ENCODE assay signal across 12 cellular contexts in genomic region chr6:125931733-125932450, GRCh38. TPM values are rescaled to one million over a fixed set of nuclear protein-coding genes. Genes with fewer than 3 reads are reported as not detected.
DNase-seq lines count a peak whose midpoint lies in the region; ATAC-seq and TF ChIP-seq lines count a peak whose summit lies in the region.
"Had no signal": no experiment of that assay in that cellular context is flagged by ENCODE, and none has a peak within 500 bp of the region (broad histone marks: within the 10 kb centered on the region; RNA-seq: fewer than 3 reads in every experiment).

No MANE protein-coding gene starts in this region.

- no peak overlapping the region for H2AFZ ChIP-seq in mesenchymal stem cell (ENCODE audit: low read depth, low read length)

- no peak overlapping the region for H2AK5ac ChIP-seq in mesenchymal stem cell (ENCODE audit: low read length, severe bottlenecking)

- no peak overlapping the region for H2BK15ac ChIP-seq in mesenchymal stem cell (ENCODE audit: low read depth, poor library complexity, severe bottlenecking)

- DNase-seq in mesenchymal stem cell (peak; percentile 30), epidermal melanocyte (ENCODE audit: insufficient read length, low spot score) (no peak), colonic mucosa (no peak), NCI-H2081 (lab: John Stamatoyannopoulos, UW) (no peak)
- DNase-seq: DMS53; NCI-H510A treated with DMSO at 0.1 percent for 48 hours; SK-N-SH; stimulated activated CD8-positive, alpha-beta memory T cell treated with anti-CD3 and anti-CD28 coated beads, Interleukin-4, amount 100 ng/mL, for 48 hours had no signal

- no peak overlapping the region for H3K4ac ChIP-seq in mesenchymal stem cell (ENCODE audit: low read depth in 1 of 2, low read length in 2 of 2)

- ATAC-seq in GM18519 (IDR thresholded peaks at IDR 0.05; ENCODE audit: low FRiP score, unreplicated experiment) (peak; percentile 45), GM21447 (IDR thresholded peaks at IDR 0.05; ENCODE audit: unreplicated experiment) (peak; percentile 68), HG03460 (IDR thresholded peaks at IDR 0.05; ENCODE audit: unreplicated experiment) (peak; percentile 46), HG03159 (IDR thresholded peaks at IDR 0.05; ENCODE audit: unreplicated experiment) (no peak)

- H3K4me1 ChIP-seq in mesenchymal stem cell (ENCODE audit: control insufficient read depth, insufficient read depth, low read depth, low read length) (no peaks in the 10 kb centered on the region), colonic mucosa (no peaks in the 10 kb centered on the region)

- no peak overlapping the region for H3K23ac ChIP-seq in mesenchymal stem cell (ENCODE audit: low read length in 2 of 2)

- no peak for TF ChIP-seq CTCF in colonic mucosa (IDR thresholded peaks at IDR 0.05)

- no peak overlapping the region for H4K91ac ChIP-seq in mesenchymal stem cell (ENCODE audit: low read length)

- H2BK5ac ChIP-seq in mesenchymal stem cell (ENCODE audit: low read depth, low read length, poor library complexity, severe bottlenecking): peak overlapping the region; percentile 4

- H3K27ac ChIP-seq in mesenchymal stem cell (ENCODE audit: low read length, poor library complexity, severe bottlenecking): no peak overlapping the region
- H3K27ac ChIP-seq in colonic mucosa: no peak overlapping the region

- no peak overlapping the region for H3K9ac ChIP-seq in mesenchymal stem cell (ENCODE audit: low read length)
- H3K9ac ChIP-seq in colonic mucosa (ENCODE audit: low read depth in 2 of 2, low read length in 2 of 2): no peak overlapping the region
- H3K9ac ChIP-seq: SK-N-SH had no signal

- H4K8ac ChIP-seq in mesenchymal stem cell (ENCODE audit: low read length): no peak overlapping the region

- no peaks in the 10 kb centered on the region for H3K27me3 ChIP-seq in mesenchymal stem cell (ENCODE audit: control insufficient read depth in 1 of 2, insufficient read depth in 1 of 2, low read length in 2 of 2)
- H3K27me3 ChIP-seq in colonic mucosa: no peaks in the 10 kb centered on the region

- intact Hi-C loops in colonic mucosa (cut with DNase I): no loop called here

- no peaks in the 10 kb centered on the region for H3K79me1 ChIP-seq in mesenchymal stem cell (replicated peaks; ENCODE audit: low read length, poor library complexity, severe bottlenecking)

- H2BK120ac ChIP-seq in mesenchymal stem cell (ENCODE audit: low read depth, low read length): no peak overlapping the region

- H2BK12ac ChIP-seq in mesenchymal stem cell (ENCODE audit: low read length in 2 of 2): no peak overlapping the region

- H3K36me3 ChIP-seq in mesenchymal stem cell (ENCODE audit: control insufficient read depth in 1 of 2, insufficient read depth in 2 of 2, low read depth in 1 of 2, low read length in 2 of 2): peaks cover 4 to 44% of the 10 kb centered on the region in 2 experiments
- H3K36me3 ChIP-seq in colonic mucosa: no peaks in the 10 kb centered on the region

- H3K4me3 ChIP-seq in mesenchymal stem cell (ENCODE audit: insufficient read depth in 1 of 2, low read depth in 1 of 2, low read length in 2 of 2) (no peak overlapping the region), colonic mucosa (no peak overlapping the region)

- no peak overlapping the region for H3K14ac ChIP-seq in mesenchymal stem cell (ENCODE audit: low read length in 2 of 2)

- H3K18ac ChIP-seq in mesenchymal stem cell (ENCODE audit: low read depth in 1 of 2, low read length in 2 of 2): no peak overlapping the region

- WGBS in mesenchymal stem cell: 86% methylated on average over 3 of the region's 4 CpGs

- no peak overlapping the region for H3K4me2 ChIP-seq in mesenchymal stem cell (ENCODE audit: low read length, poor library complexity, severe bottlenecking)
- H3K4me2 ChIP-seq: SK-N-SH had no signal

- H3K9me3 ChIP-seq in mesenchymal stem cell (ENCODE audit: control insufficient read depth, low read length) (no peaks in the 10 kb centered on the region), colonic mucosa (no peaks in the 10 kb centered on the region)
- H3K9me3 ChIP-seq: SK-N-SH had no signal

RNA-seq across cellular contexts. Expression of gene HINT3, which starts 24.7 kb away (rescaled TPM):
- polyA plus RNA-seq in mesenchymal stem cell (2013, experiment 1 of 2): 11.7 TPM
- 11.6 TPM for polyA plus RNA-seq in mesenchymal stem cell (2013, experiment 2 of 2)
- 10 to 100 TPM; 17.1 to 38.5 TPM for total RNA-seq in colonic mucosa

RNA-seq across cellular contexts. Expression of gene TRMT11, which starts 54.4 kb away (rescaled TPM):
- polyA plus RNA-seq in mesenchymal stem cell (2013, experiment 1 of 2): 9.7 TPM
- 9.9 TPM for polyA plus RNA-seq in mesenchymal stem cell (2013, experiment 2 of 2)
- total RNA-seq in colonic mucosa: 10 to 100 TPM; 17.0 to 18.7 TPM
